31 cellular contexts compared by ENCODE assay signal in the genomic region with DNA sequence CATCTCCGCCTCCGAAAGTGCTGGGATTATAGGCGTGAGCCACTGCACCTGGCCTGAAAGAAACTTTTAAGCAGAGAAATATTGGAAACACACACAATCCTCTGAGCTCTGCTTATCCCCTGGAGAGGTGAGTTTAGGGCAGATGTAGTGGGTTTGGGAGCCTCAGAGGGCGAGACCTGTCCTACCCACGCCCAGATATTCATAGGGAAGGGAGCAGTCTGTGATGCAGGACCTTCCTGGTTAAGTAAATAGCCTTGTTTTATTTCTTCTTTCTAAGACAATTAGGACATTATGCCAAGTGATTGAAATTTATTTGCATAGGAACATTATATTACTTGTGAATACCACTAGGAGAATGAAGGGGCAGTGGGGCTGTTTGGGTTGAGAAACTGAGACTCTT.
"Had no signal": no experiment of that assay in that cellular context is flagged by ENCODE, and none has a peak within 500 bp of the region (broad histone marks: within the 10 kb centered on the region; RNA-seq: fewer than 3 reads in every experiment).

No MANE protein-coding gene starts in this region.

- FAIRE-seq: colon had no signal

- H3K27me3 ChIP-seq: adrenal gland, body of pancreas, esophagus muscularis mucosa, foreskin keratinocyte had no signal

- H3K4me1 ChIP-seq: adrenal gland, body of pancreas, foreskin keratinocyte, gastrocnemius medialis had no signal

- H3K9me3 ChIP-seq: adrenal gland, body of pancreas, esophagus muscularis mucosa, gastrocnemius medialis had no signal

- ATAC-seq: activated CD4-positive, alpha-beta T cell treated with anti-CD3 and anti-CD28 coated beads for 36 hours; activated CD8-positive, alpha-beta memory T cell treated with anti-CD3 and anti-CD28 coated beads, Interleukin-2, amount 10 ng/mL, durations not matched to agents 7 days and 5 days; activated CD8-positive, alpha-beta T cell treated with anti-CD3 and anti-CD28 coated beads, Interleukin-2, amount 10 ng/mL, durations not matched to agents 7 days and 5 days; activated naive CD8-positive, alpha-beta T cell treated with anti-CD3 and anti-CD28 coated beads, Interleukin-2, amount 50 U/mL, for 24 hours; body of pancreas; effector memory CD8-positive, alpha-beta T cell; foreskin keratinocyte; gastrocnemius medialis; T-cell had no signal

- H3K27ac ChIP-seq: adrenal gland, body of pancreas, esophagus muscularis mucosa, foreskin keratinocyte, gastrocnemius medialis had no signal

- H3K36me3 ChIP-seq: adrenal gland, esophagus muscularis mucosa, gastrocnemius medialis had no signal

- H3K4me3 ChIP-seq: adrenal gland, body of pancreas, esophagus muscularis mucosa, gastrocnemius medialis had no signal

- DNase-seq: activated CD4-positive, alpha-beta memory T cell treated with anti-CD3 and anti-CD28 coated beads for 36 hours; activated CD4-positive, alpha-beta T cell treated with anti-CD3 and anti-CD28 coated beads for 36 hours; activated CD4-positive, alpha-beta T cell treated with anti-CD3 and anti-CD28 coated beads, Interleukin-2, amount 10 ng/mL, durations not matched to agents 24 days and 14 days; activated CD4-positive, CD25-positive, alpha-beta regulatory T cell; activated CD4-positive, CD25-positive, alpha-beta regulatory T cell treated with anti-CD3 and anti-CD28 coated beads, Interleukin-2, amount 50 U/mL, for 72 hours; activated CD8-positive, alpha-beta memory T cell treated with anti-CD3 and anti-CD28 coated beads, Interleukin-2, amount 10 ng/mL, durations not matched to agents 7 days and 5 days; activated CD8-positive, alpha-beta memory T cell treated with anti-CD3 and anti-CD28 coated beads, Interleukin-2, amount 50 U/mL, for 4 hours; activated CD8-positive, alpha-beta T cell treated with anti-CD3 and anti-CD28 coated beads, Interleukin-2, amount 10 ng/mL, durations not matched to agents 7 days and 5 days; activated effector memory CD4-positive, alpha-beta T cell treated with anti-CD3 and anti-CD28 coated beads, Interleukin-2, amount 50 U/mL, for 16 hours; activated naive CD4-positive, alpha-beta T cell treated with anti-CD3 and anti-CD28 coated beads for 36 hours; activated naive CD8-positive, alpha-beta T cell treated with anti-CD3 and anti-CD28 coated beads for 36 hours; activated naive CD8-positive, alpha-beta T cell treated with anti-CD3 and anti-CD28 coated beads, Interleukin-2, amount 50 U/mL, for 24 hours; activated T-cell treated with anti-CD3 and anti-CD28 coated beads, Interleukin-2, amount 50 U/mL, for 1 hour; activated T-cell treated with anti-CD3 and anti-CD28 coated beads, Interleukin-2, amount 50 U/mL, for 48 hours; adrenal gland; amygdala; aorta; body of pancreas; caudate nucleus; cortex of kidney; dermis blood vessel endothelial cell; effector CD4-positive, alpha-beta T cell; effector memory CD8-positive, alpha-beta T cell; erythroblast; foreskin keratinocyte; gastrocnemius medialis; glutamatergic neuron; T-cell; T-helper 9 cell had no signal
